In the genomic region with DNA sequence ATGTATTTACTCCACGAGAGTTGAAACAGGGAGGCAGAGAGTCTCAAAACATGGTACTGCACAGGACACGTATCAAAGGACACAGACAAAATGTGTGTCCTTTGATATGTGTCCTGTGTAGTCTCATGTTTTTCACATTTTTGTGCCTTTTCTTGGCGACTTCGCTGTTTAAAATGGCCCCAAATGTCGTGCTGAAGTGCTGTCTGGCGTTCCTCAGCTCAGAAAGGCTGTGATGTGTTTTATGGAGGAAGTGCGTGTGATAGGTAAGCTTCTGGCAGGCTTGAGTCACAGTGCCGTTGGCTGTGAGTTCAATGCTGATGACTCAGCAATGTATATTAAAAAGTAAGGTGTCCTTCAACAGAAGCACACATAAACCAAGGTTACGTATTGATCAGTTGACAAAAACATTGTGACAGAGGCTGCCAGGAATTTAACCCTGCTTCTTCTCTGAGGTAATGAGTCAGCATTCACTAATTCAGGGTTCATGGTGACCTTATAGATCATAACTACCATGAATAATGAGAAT, we compare ENCODE assay signal across 1 cellular context.
TF ChIP-seq lines count a peak whose summit lies in the region.

No MANE protein-coding gene starts in this region.

TF ChIP-seq in HepG2, 621 proteins besides CTCF, POLR2A, EP300 and RAD21 (continued from another document and continues in another):
- TF ChIP-seq ZNF614 (CRISPR knock-in tag; IDR thresholded peaks at IDR 0.05; ENCODE audit: borderline replicate concordance), result 0 out of 2 replicates have a peak, but pooled peaks have one; percentile 67
- no peak for TF ChIP-seq CENPT (CRISPR knock-in tag; IDR thresholded peaks at IDR 0.05; ENCODE audit: low read depth)
- TF ChIP-seq HDAC2 (CRISPR knock-in tag; IDR thresholded peaks at IDR 0.05), result peak; percentile 42
- no peak for TF ChIP-seq ARHGAP35 (CRISPR knock-in tag; IDR thresholded peaks at IDR 0.05; ENCODE audit: borderline replicate concordance)
- peak; percentile 65; the same call in 1 of the 2 replicates for TF ChIP-seq MEF2D (CRISPR knock-in tag; IDR thresholded peaks at IDR 0.05)
- no peak for TF ChIP-seq HOXD1 (CRISPR knock-in tag; IDR thresholded peaks at IDR 0.05)
- TF ChIP-seq RNF2 (conservative IDR thresholded peaks at IDR 0.05; ENCODE audit: low read depth), result peak; percentile 90
- no peak for TF ChIP-seq CBX2 (IDR thresholded peaks at IDR 0.05; ENCODE audit: low read depth, low read length)
- TF ChIP-seq CBX2 (CRISPR knock-in tag; IDR thresholded peaks at IDR 0.05; ENCODE audit: low read depth), result no peak
- TF ChIP-seq PHF20 (CRISPR knock-in tag; IDR thresholded peaks at IDR 0.05), result no peak
- TF ChIP-seq ZNF678 (CRISPR knock-in tag; IDR thresholded peaks at IDR 0.05), result no peak
- no peak for TF ChIP-seq KLF9 (CRISPR knock-in tag; IDR thresholded peaks at IDR 0.05; ENCODE audit: low read depth)
- TF ChIP-seq ZFP1 (CRISPR knock-in tag; IDR thresholded peaks at IDR 0.05), result no peak; the same call in 1 of the 2 replicates
- no peak for TF ChIP-seq HNRNPK (IDR thresholded peaks at IDR 0.05; ENCODE audit: low read depth, low read length, poor library complexity, severe bottlenecking)
- TF ChIP-seq PPARG (CRISPR knock-in tag; conservative IDR thresholded peaks at IDR 0.05), result 0 out of 2 replicates have a peak, but pooled peaks have one; percentile 37
- TF ChIP-seq, protein P1, sequence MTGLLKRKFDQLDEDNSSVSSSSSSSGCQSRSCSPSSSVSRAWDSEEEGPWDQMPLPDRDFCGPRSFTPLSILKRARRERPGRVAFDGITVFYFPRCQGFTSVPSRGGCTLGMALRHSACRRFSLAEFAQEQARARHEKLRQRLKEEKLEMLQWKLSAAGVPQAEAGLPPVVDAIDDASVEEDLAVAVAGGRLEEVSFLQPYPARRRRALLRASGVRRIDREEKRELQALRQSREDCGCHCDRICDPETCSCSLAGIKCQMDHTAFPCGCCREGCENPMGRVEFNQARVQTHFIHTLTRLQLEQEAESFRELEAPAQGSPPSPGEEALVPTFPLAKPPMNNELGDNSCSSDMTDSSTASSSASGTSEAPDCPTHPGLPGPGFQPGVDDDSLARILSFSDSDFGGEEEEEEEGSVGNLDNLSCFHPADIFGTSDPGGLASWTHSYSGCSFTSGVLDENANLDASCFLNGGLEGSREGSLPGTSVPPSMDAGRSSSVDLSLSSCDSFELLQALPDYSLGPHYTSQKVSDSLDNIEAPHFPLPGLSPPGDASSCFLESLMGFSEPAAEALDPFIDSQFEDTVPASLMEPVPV (CRISPR knock-in tag; IDR thresholded peaks at IDR 0.05), result no peak
- TF ChIP-seq, protein P2, sequence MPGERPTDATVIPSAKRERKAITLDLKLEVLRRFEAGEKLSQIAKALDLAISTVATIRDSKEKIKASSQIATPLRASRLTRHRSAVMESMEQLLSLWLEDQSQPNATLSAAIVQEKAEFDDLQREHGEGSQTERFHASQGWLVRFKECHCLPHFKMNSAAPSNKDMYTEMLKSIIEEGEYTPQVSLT (CRISPR knock-in tag; IDR thresholded peaks at IDR 0.05; ENCODE audit: borderline replicate concordance, low read depth), result no peak
- TF ChIP-seq, protein P3, sequence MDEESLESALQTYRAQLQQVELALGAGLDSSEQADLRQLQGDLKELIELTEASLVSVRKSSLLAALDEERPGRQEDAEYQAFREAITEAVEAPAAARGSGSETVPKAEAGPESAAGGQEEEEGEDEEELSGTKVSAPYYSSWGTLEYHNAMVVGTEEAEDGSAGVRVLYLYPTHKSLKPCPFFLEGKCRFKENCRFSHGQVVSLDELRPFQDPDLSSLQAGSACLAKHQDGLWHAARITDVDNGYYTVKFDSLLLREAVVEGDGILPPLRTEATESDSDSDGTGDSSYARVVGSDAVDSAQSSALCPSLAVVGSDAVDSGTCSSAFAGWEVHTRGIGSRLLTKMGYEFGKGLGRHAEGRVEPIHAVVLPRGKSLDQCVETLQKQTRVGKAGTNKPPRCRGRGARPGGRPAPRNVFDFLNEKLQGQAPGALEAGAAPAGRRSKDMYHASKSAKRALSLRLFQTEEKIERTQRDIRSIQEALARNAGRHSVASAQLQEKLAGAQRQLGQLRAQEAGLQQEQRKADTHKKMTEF (CRISPR knock-in tag; IDR thresholded peaks at IDR 0.05), result peak; percentile 62
- TF ChIP-seq KDM6A (CRISPR knock-in tag; IDR thresholded peaks at IDR 0.05; ENCODE audit: low read depth), result peak; percentile 40; the same call in 1 of the 2 replicates
- no peak for TF ChIP-seq ZNF33B (CRISPR knock-in tag; IDR thresholded peaks at IDR 0.05)
- TF ChIP-seq ZKSCAN1 (IDR thresholded peaks at IDR 0.05; ENCODE audit: low read length), result peak; percentile 46; the same call in 1 of the 2 replicates
- no peak for TF ChIP-seq ZSCAN25 (CRISPR knock-in tag; IDR thresholded peaks at IDR 0.05)
- TF ChIP-seq, protein P4, sequence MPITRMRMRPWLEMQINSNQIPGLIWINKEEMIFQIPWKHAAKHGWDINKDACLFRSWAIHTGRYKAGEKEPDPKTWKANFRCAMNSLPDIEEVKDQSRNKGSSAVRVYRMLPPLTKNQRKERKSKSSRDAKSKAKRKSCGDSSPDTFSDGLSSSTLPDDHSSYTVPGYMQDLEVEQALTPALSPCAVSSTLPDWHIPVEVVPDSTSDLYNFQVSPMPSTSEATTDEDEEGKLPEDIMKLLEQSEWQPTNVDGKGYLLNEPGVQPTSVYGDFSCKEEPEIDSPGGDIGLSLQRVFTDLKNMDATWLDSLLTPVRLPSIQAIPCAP (CRISPR knock-in tag; IDR thresholded peaks at IDR 0.05; ENCODE audit: low read depth), result no peak
- TF ChIP-seq PLRG1 (conservative IDR thresholded peaks at IDR 0.05), result no peak
- no peak for TF ChIP-seq GABPA (IDR thresholded peaks at IDR 0.05; ENCODE audit: low read depth, low read length)
- peak; percentile 67; the same call in 1 of the 2 replicates for TF ChIP-seq GABPA (CRISPR knock-in tag; IDR thresholded peaks at IDR 0.05; ENCODE audit: low read depth)
- TF ChIP-seq MAFK (conservative IDR thresholded peaks at IDR 0.05 in 1 of 2, IDR thresholded peaks at IDR 0.05 in 1 of 2; ENCODE audit: low read length in 2 of 2), result peak; percentile 100
- no peak for TF ChIP-seq HNRNPLL (IDR thresholded peaks at IDR 0.05; ENCODE audit: low read depth, low read length, poor library complexity, severe bottlenecking)
- no peak; the same call in 1 of the 2 replicates for TF ChIP-seq ZNF709 (CRISPR knock-in tag; IDR thresholded peaks at IDR 0.05)
- TF ChIP-seq, protein P5, sequence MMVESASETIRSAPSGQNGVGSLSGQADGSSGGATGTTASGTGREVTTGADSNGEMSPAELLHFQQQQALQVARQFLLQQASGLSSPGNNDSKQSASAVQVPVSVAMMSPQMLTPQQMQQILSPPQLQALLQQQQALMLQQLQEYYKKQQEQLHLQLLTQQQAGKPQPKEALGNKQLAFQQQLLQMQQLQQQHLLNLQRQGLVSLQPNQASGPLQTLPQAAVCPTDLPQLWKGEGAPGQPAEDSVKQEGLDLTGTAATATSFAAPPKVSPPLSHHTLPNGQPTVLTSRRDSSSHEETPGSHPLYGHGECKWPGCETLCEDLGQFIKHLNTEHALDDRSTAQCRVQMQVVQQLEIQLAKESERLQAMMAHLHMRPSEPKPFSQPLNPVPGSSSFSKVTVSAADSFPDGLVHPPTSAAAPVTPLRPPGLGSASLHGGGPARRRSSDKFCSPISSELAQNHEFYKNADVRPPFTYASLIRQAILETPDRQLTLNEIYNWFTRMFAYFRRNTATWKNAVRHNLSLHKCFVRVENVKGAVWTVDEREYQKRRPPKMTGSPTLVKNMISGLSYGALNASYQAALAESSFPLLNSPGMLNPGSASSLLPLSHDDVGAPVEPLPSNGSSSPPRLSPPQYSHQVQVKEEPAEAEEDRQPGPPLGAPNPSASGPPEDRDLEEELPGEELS (CRISPR knock-in tag; IDR thresholded peaks at IDR 0.05), result peak; percentile 74
- no peak for TF ChIP-seq CENPX (CRISPR knock-in tag; IDR thresholded peaks at IDR 0.05)
- no peak for TF ChIP-seq ZFP36L2 (CRISPR knock-in tag; IDR thresholded peaks at IDR 0.05)
- TF ChIP-seq SNRNP70 (IDR thresholded peaks at IDR 0.05; ENCODE audit: low read depth, low read length), result no peak
- TF ChIP-seq, protein P6, sequence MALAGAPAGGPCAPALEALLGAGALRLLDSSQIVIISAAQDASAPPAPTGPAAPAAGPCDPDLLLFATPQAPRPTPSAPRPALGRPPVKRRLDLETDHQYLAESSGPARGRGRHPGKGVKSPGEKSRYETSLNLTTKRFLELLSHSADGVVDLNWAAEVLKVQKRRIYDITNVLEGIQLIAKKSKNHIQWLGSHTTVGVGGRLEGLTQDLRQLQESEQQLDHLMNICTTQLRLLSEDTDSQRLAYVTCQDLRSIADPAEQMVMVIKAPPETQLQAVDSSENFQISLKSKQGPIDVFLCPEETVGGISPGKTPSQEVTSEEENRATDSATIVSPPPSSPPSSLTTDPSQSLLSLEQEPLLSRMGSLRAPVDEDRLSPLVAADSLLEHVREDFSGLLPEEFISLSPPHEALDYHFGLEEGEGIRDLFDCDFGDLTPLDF (CRISPR knock-in tag; IDR thresholded peaks at IDR 0.05), result no peak
- TF ChIP-seq NR2C2 (CRISPR knock-in tag; IDR thresholded peaks at IDR 0.05; ENCODE audit: borderline replicate concordance), result peak; percentile 44; the same call in 1 of the 2 replicates
- no peak; the same call in 1 of the 2 replicates for TF ChIP-seq HMG20A (CRISPR knock-in tag; IDR thresholded peaks at IDR 0.05; ENCODE audit: borderline replicate concordance)
- TF ChIP-seq ZNF331 (CRISPR knock-in tag; IDR thresholded peaks at IDR 0.05), result peak; percentile 69; the same call in 1 of the 2 replicates
- TF ChIP-seq, protein P7, sequence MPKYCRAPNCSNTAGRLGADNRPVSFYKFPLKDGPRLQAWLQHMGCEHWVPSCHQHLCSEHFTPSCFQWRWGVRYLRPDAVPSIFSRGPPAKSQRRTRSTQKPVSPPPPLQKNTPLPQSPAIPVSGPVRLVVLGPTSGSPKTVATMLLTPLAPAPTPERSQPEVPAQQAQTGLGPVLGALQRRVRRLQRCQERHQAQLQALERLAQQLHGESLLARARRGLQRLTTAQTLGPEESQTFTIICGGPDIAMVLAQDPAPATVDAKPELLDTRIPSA (CRISPR knock-in tag; IDR thresholded peaks at IDR 0.05; ENCODE audit: borderline replicate concordance), result no peak
- TF ChIP-seq YY1 (IDR thresholded peaks at IDR 0.05; ENCODE audit: insufficient read depth, insufficient replicate concordance, low read depth, low read length), result no peak
- TF ChIP-seq TBL1XR1 (IDR thresholded peaks at IDR 0.05; ENCODE audit: borderline replicate concordance, low read length, partially characterized antibody), result peak; percentile 74
- TF ChIP-seq, protein P8, sequence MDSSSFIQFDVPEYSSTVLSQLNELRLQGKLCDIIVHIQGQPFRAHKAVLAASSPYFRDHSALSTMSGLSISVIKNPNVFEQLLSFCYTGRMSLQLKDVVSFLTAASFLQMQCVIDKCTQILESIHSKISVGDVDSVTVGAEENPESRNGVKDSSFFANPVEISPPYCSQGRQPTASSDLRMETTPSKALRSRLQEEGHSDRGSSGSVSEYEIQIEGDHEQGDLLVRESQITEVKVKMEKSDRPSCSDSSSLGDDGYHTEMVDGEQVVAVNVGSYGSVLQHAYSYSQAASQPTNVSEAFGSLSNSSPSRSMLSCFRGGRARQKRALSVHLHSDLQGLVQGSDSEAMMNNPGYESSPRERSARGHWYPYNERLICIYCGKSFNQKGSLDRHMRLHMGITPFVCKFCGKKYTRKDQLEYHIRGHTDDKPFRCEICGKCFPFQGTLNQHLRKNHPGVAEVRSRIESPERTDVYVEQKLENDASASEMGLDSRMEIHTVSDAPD (CRISPR knock-in tag; IDR thresholded peaks at IDR 0.05), result no peak
- TF ChIP-seq CC2D1A (CRISPR knock-in tag; IDR thresholded peaks at IDR 0.05), result no peak
- peak; percentile 97 for TF ChIP-seq TEAD3 (CRISPR knock-in tag; optimal IDR thresholded peaks at IDR 0.05; ENCODE audit: borderline replicate concordance)
- no peak for TF ChIP-seq TCF12 (IDR thresholded peaks at IDR 0.05)
- TF ChIP-seq TCF12 (CRISPR knock-in tag; IDR thresholded peaks at IDR 0.05), result no peak
- TF ChIP-seq, protein P9, sequence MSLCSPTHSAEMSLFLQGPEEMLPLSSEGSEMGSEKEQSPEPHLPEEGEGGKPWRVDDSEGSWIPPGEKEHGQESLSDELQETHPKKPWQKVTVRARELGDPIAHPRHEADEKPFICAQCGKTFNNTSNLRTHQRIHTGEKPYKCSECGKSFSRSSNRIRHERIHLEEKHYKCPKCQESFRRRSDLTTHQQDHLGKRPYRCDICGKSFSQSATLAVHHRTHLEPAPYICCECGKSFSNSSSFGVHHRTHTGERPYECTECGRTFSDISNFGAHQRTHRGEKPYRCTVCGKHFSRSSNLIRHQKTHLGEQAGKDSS (CRISPR knock-in tag; IDR thresholded peaks at IDR 0.05; ENCODE audit: borderline replicate concordance, low read depth), result no peak
- TF ChIP-seq, protein P10, sequence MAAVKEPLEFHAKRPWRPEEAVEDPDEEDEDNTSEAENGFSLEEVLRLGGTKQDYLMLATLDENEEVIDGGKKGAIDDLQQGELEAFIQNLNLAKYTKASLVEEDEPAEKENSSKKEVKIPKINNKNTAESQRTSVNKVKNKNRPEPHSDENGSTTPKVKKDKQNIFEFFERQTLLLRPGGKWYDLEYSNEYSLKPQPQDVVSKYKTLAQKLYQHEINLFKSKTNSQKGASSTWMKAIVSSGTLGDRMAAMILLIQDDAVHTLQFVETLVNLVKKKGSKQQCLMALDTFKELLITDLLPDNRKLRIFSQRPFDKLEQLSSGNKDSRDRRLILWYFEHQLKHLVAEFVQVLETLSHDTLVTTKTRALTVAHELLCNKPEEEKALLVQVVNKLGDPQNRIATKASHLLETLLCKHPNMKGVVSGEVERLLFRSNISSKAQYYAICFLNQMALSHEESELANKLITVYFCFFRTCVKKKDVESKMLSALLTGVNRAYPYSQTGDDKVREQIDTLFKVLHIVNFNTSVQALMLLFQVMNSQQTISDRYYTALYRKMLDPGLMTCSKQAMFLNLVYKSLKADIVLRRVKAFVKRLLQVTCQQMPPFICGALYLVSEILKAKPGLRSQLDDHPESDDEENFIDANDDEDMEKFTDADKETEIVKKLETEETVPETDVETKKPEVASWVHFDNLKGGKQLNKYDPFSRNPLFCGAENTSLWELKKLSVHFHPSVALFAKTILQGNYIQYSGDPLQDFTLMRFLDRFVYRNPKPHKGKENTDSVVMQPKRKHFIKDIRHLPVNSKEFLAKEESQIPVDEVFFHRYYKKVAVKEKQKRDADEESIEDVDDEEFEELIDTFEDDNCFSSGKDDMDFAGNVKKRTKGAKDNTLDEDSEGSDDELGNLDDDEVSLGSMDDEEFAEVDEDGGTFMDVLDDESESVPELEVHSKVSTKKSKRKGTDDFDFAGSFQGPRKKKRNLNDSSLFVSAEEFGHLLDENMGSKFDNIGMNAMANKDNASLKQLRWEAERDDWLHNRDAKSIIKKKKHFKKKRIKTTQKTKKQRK (IDR thresholded peaks at IDR 0.05; ENCODE audit: low read length), result no peak
- peak; percentile 74 for TF ChIP-seq MIXL1 (CRISPR knock-in tag; IDR thresholded peaks at IDR 0.05)
- TF ChIP-seq ZNF577 (CRISPR knock-in tag; IDR thresholded peaks at IDR 0.05; ENCODE audit: borderline replicate concordance, low read depth), result no peak
- TF ChIP-seq, protein P11, sequence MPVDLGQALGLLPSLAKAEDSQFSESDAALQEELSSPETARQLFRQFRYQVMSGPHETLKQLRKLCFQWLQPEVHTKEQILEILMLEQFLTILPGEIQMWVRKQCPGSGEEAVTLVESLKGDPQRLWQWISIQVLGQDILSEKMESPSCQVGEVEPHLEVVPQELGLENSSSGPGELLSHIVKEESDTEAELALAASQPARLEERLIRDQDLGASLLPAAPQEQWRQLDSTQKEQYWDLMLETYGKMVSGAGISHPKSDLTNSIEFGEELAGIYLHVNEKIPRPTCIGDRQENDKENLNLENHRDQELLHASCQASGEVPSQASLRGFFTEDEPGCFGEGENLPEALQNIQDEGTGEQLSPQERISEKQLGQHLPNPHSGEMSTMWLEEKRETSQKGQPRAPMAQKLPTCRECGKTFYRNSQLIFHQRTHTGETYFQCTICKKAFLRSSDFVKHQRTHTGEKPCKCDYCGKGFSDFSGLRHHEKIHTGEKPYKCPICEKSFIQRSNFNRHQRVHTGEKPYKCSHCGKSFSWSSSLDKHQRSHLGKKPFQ (CRISPR knock-in tag; IDR thresholded peaks at IDR 0.05; ENCODE audit: insufficient replicate concordance), result no peak
- TF ChIP-seq SP140L (CRISPR knock-in tag; IDR thresholded peaks at IDR 0.05; ENCODE audit: borderline replicate concordance), result no peak
